In the genomic region with DNA sequence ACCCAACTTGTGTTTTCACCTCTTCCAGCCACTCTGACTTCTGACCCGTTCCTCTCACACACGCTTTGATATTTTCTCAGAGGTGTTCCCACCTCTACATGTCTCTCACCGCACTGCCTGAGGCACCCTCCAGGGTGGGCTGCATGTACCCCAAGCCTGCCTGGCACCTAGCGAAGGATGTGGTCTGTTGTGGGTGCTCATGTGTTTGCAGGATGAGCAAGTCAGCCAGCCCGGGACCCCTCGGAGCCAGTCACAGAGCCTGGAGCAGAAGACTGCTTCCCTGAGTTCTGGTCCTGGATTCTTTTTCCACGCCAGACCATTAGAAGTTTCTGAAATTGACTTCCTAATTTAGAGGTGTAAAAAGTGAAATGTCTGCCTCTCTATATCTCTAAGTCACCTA, we compare ENCODE assay signal across 29 cellular contexts. TPM values are rescaled to one million over a fixed set of nuclear protein-coding genes. Genes with fewer than 3 reads are reported as not detected.
DNase-seq lines count a peak whose midpoint lies in the region; ATAC-seq, FAIRE-seq and TF ChIP-seq lines count a peak whose summit lies in the region.
"Had no signal": no experiment of that assay in that cellular context is flagged by ENCODE, and none has a peak within 500 bp of the region (broad histone marks: within the 10 kb centered on the region; RNA-seq: fewer than 3 reads in every experiment).

No MANE protein-coding gene starts in this region.

- H3K36me3 ChIP-seq in Loucy (ENCODE audit: insufficient read depth, low read length) (peaks cover 14% of the 10 kb centered on the region; the same call in 1 of the 2 replicates), kidney (ENCODE audit: control insufficient read depth in 1 of 2, insufficient read depth in 2 of 2, low read length in 2 of 2) (no peaks in the 10 kb centered on the region), WERI-Rb-1 (peaks cover 63% of the 10 kb centered on the region)

- ATAC-seq in Right ventricle myocardium superior (ENCODE audit: poor library complexity), result no peak
- ATAC-seq: A549, GM23338, Panc1 had no signal

- H3K4me3 ChIP-seq in Loucy (ENCODE audit: low read length, poor library complexity, severe bottlenecking) (peak overlapping the region; percentile 56), kidney (ENCODE audit: low read length in 2 of 2) (no peak overlapping the region), WERI-Rb-1 (ENCODE audit: low read depth, low read length) (no peak overlapping the region)
- H3K4me3 ChIP-seq: A549; BLaER1 treated with 17β-estradiol and CSF1 and Interleukin-3, amounts not matched to agents 10 nM and 100 nM; GM23338; HAP-1 had no signal

- peak overlapping the region; percentile 67 for H3K4me2 ChIP-seq in Loucy (ENCODE audit: low read depth, low read length, poor library complexity, severe bottlenecking)
- H3K4me2 ChIP-seq: A549; BLaER1 treated with 17β-estradiol and CSF1 and Interleukin-3, amounts not matched to agents 10 nM and 100 nM; GM23338 had no signal

- intact Hi-C loops in Right ventricle myocardium superior (cut with DNase I) (no loop called here), cardiac septum (cut with DNase I) (no loop called here), kidney (cut with DNase I) (loop anchor here (10.0 kb wide), 1 partner anchor 306 kb away; no protein-coding TSS in a partner anchor)

- no peak overlapping the region for H2AFZ ChIP-seq in Loucy (ENCODE audit: low read length)
- H2AFZ ChIP-seq: GM23338 had no signal

- no peaks in the 10 kb centered on the region for H3F3A ChIP-seq in Loucy (ENCODE audit: low read depth)

- H3K27me3 ChIP-seq in Loucy (ENCODE audit: insufficient read depth, low read length, poor library complexity, severe bottlenecking), result no peaks in the 10 kb centered on the region
- H3K27me3 ChIP-seq in WERI-Rb-1 (ENCODE audit: insufficient read depth, low read depth, severe bottlenecking), result no peaks in the 10 kb centered on the region
- H3K27me3 ChIP-seq: BLaER1 treated with 17β-estradiol and CSF1 and Interleukin-3, amounts not matched to agents 10 nM and 100 nM had no signal

- no peaks in the 10 kb centered on the region for H3K9me2 ChIP-seq in Loucy (replicated peaks; ENCODE audit: low read depth, low read length)

- TF ChIP-seq CTCF in Loucy (conservative IDR thresholded peaks at IDR 0.05; ENCODE audit: low read length) (no peak), kidney (IDR thresholded peaks at IDR 0.05; ENCODE audit: borderline replicate concordance, extremely low read depth, insufficient read depth) (no peak), WERI-Rb-1 (IDR thresholded peaks at IDR 0.05; ENCODE audit: low read depth, low read length) (no peak)

- FAIRE-seq in kidney (lab: Jason Lieb, UNC), result no peak
- FAIRE-seq: A549, D721Med, GM18507, HTR-8/SVneo had no signal

- no peaks in the 10 kb centered on the region for H3K9me3 ChIP-seq in Loucy (ENCODE audit: insufficient read depth, low read depth, low read length)
- no peaks in the 10 kb centered on the region for H3K9me3 ChIP-seq in kidney (ENCODE audit: control insufficient read depth in 1 of 2, low read length in 2 of 2)
- no peaks in the 10 kb centered on the region for H3K9me3 ChIP-seq in WERI-Rb-1 (ENCODE audit: severe bottlenecking)
- H3K9me3 ChIP-seq: A549; BLaER1 treated with 17β-estradiol and CSF1 and Interleukin-3, amounts not matched to agents 10 nM and 100 nM; HAP-1 had no signal

- H3K79me2 ChIP-seq in Loucy (ENCODE audit: insufficient read depth, low read length), result peaks cover 96% of the 10 kb centered on the region

- H3K9ac ChIP-seq in Loucy (ENCODE audit: low read depth, low read length, poor library complexity, severe bottlenecking), result peak overlapping the region; percentile 47
- no peak overlapping the region for H3K9ac ChIP-seq in kidney (ENCODE audit: low read length in 2 of 2)

- DNase-seq in Right ventricle myocardium superior (peak; percentile 31), cardiac septum (ENCODE audit: low spot score) (no peak), kidney (peak; percentile 52), germinal center (ENCODE audit: low spot score) (no peak), WERI-Rb-1 (no peak), HK-2 (ENCODE audit: unreplicated experiment) (no peak)
- DNase-seq: AML-193; CD4-positive, alpha-beta T cell; HFFc6; KG1; MM.1S; NCI-H2029 treated with DMSO at 0.1 percent for 48 hours; NCI-H2227 treated with DMSO at 0.1 percent for 48 hours; NCI-H510A; NCI-H69; SHP77 treated with DMSO at 0.1 percent for 48 hours had no signal

- H4K20me1 ChIP-seq in Loucy (ENCODE audit: insufficient read depth, low read length, poor library complexity, severe bottlenecking), result peaks cover 14% of the 10 kb centered on the region

- H3K4me1 ChIP-seq in Loucy (ENCODE audit: insufficient read depth, low read length, poor library complexity, severe bottlenecking) (peaks cover 49% of the 10 kb centered on the region), kidney (ENCODE audit: control insufficient read depth in 1 of 2, insufficient read depth in 1 of 2, low read depth in 1 of 2, low read length in 2 of 2) (peaks cover 6% of the 10 kb centered on the region in 2 donors)

- H3K27ac ChIP-seq in kidney (ENCODE audit: low read depth in 2 of 2, low read length in 2 of 2) (no peak overlapping the region), WERI-Rb-1 (no peak overlapping the region)
- H3K27ac ChIP-seq: A549; BLaER1 treated with 17β-estradiol and CSF1 and Interleukin-3, amounts not matched to agents 10 nM and 100 nM; RWPE1 had no signal

RNA-seq across cellular contexts. Expression of gene GTSE1, which starts 3.8 kb away (rescaled TPM):
- total RNA-seq in Right ventricle myocardium superior, result 0.43 TPM
- total RNA-seq in cardiac septum, result 0.32 TPM
- total RNA-seq in kidney, result 0.94 TPM
- polyA plus RNA-seq in kidney (ENCODE audit: insufficient read depth, low read depth, low replicate concordance), result 0.41 TPM

RNA-seq across cellular contexts. Expression of gene TTC38, which starts 32.7 kb away (rescaled TPM):
- total RNA-seq in Right ventricle myocardium superior (24.1 TPM), cardiac septum (21.5 TPM), kidney (41.3 TPM)
- polyA plus RNA-seq in kidney (ENCODE audit: insufficient read depth, low read depth, low replicate concordance), result 100 TPM

RNA-seq across cellular contexts. Expression of gene TRMU, which starts 35.0 kb away (rescaled TPM):
- total RNA-seq in Right ventricle myocardium superior (37.7 TPM), cardiac septum (34.7 TPM), kidney (40.5 TPM)
- polyA plus RNA-seq in kidney (ENCODE audit: insufficient read depth, low read depth, low replicate concordance), result 41.1 TPM

RNA-seq across cellular contexts. Expression of gene PKDREJ, which starts 37.3 kb away (rescaled TPM):
- total RNA-seq in Right ventricle myocardium superior (0.05 TPM), cardiac septum (0.11 TPM), kidney (0.06 TPM)
- polyA plus RNA-seq in kidney (ENCODE audit: insufficient read depth, low read depth, low replicate concordance), result 0.15 TPM
- total RNA-seq: CD4-positive, alpha-beta T cell; Daoy; G401; GM23338; HFFc6; OCI-LY7 had no signal
- polyA plus RNA-seq: A549, GM23338 had no signal

RNA-seq across cellular contexts. Expression of gene CDPF1, which starts 50.4 kb away (rescaled TPM):
- total RNA-seq in Right ventricle myocardium superior (5.4 TPM), cardiac septum (7.6 TPM), kidney (10.2 TPM)
- polyA plus RNA-seq in kidney (ENCODE audit: insufficient read depth, low read depth, low replicate concordance), result 13.3 TPM

Comparison
In these comparisons a context has a peak if more than half of its experiments do, and no peak if none do; other contexts are left out.
1. DNase-seq: peak in Right ventricle myocardium superior (single experiment) and kidney (single experiment); none in cardiac septum (single experiment), germinal center (single experiment), WERI-Rb-1 (single experiment) and HK-2 (single experiment).